17 cellular contexts compared by ENCODE assay signal in genomic region chr9:73118898-73119554, GRCh38. TPM values are rescaled to one million over a fixed set of nuclear protein-coding genes. Genes with fewer than 3 reads are reported as not detected.
DNase-seq lines count a peak whose midpoint lies in the region; ATAC-seq, FAIRE-seq and TF ChIP-seq lines count a peak whose summit lies in the region.
"Had no signal": no experiment of that assay in that cellular context is flagged by ENCODE, and none has a peak within 500 bp of the region (broad histone marks: within the 10 kb centered on the region; RNA-seq: fewer than 3 reads in every experiment).

No MANE protein-coding gene starts in this region.

- H3K36me3 Mint-ChIP-seq in activated CD4-positive, alpha-beta memory T cell treated with anti-CD3 and anti-CD28 coated beads, Interleukin-2, amount 10 ng/mL, durations not matched to agents 7 days and 5 days (ENCODE audit: low read depth): no peaks in the 10 kb centered on the region

- no peak overlapping the region for H3K4me3 Mint-ChIP-seq in activated CD4-positive, alpha-beta memory T cell treated with anti-CD3 and anti-CD28 coated beads, Interleukin-2, amount 10 ng/mL, durations not matched to agents 7 days and 5 days
- H3K4me3 Mint-ChIP-seq: activated CD4-positive, alpha-beta T cell treated with anti-CD3 and anti-CD28 coated beads, Interleukin-2, amount 10 ng/mL, durations not matched to agents 24 days and 14 days; central memory CD8-positive, alpha-beta T cell; neural crest cell; T-helper 1 cell treated with Interleukin-12 subunit alpha and Interleukin-12 subunit beta and Interleukin-4 antibody, amounts not matched to agents 30 μg/mL and 1 μg/mL, for 36 hours had no signal

- H3K4me2 ChIP-seq in mammary epithelial cell (ENCODE audit: insufficient read depth, low read depth, low read length): peak overlapping the region; percentile 43
- peak overlapping the region; percentile 52 for H3K4me2 ChIP-seq in keratinocyte (ENCODE audit: control insufficient read depth, extremely low read depth, insufficient read depth, low read depth, low read length)

- H4K20me1 ChIP-seq in mammary epithelial cell (ENCODE audit: insufficient read depth, low read length) (no peaks in the 10 kb centered on the region), keratinocyte (ENCODE audit: control insufficient read depth, extremely low read depth, insufficient read depth, low read length) (no peaks in the 10 kb centered on the region)

- TF ChIP-seq RAD21 in Ishikawa (IDR thresholded peaks at IDR 0.05; ENCODE audit: low read depth): no peak

- in situ Hi-C loops in mammary epithelial cell (cut with MboI; ENCODE audit: low sequenced_read_pairs in 2 of 2): no loop called here

- CTCF ChIA-PET in mammary epithelial cell (lab: Charles Lee; ENCODE audit: low non-redundant PET): interaction anchor here (0.7 kb wide), 1 partner anchor 63 kb away, joined by 5 read pairs; no protein-coding TSS in a partner anchor
- CTCF ChIA-PET in activated CD4-positive, alpha-beta memory T cell treated with anti-CD3 and anti-CD28 coated beads, Interleukin-2, amount 10 ng/mL, durations not matched to agents 7 days and 5 days (lab: Charles Lee): interaction anchor here (0.6 to 2.7 kb wide), 2 partner anchors 12 to 366 kb away, joined by 3 to 11 read pairs; no protein-coding TSS in a partner anchor

- H3K79me2 ChIP-seq in mammary epithelial cell (ENCODE audit: insufficient read depth, low read length): no peaks in the 10 kb centered on the region
- H3K79me2 ChIP-seq in keratinocyte (ENCODE audit: control insufficient read depth, insufficient read depth, low read length): no peaks in the 10 kb centered on the region

- H3K27me3 Mint-ChIP-seq in activated CD4-positive, alpha-beta memory T cell treated with anti-CD3 and anti-CD28 coated beads, Interleukin-2, amount 10 ng/mL, durations not matched to agents 7 days and 5 days: no peaks in the 10 kb centered on the region
- H3K27me3 Mint-ChIP-seq: activated CD4-positive, alpha-beta T cell treated with anti-CD3 and anti-CD28 coated beads, Interleukin-2, amount 10 ng/mL, durations not matched to agents 24 days and 14 days; central memory CD8-positive, alpha-beta T cell had no signal

- no peaks in the 10 kb centered on the region for H3K9me3 ChIP-seq in mammary epithelial cell (replicated peaks; ENCODE audit: insufficient read depth, low read length)
- H3K9me3 ChIP-seq in keratinocyte (ENCODE audit: control insufficient read depth, low read depth, low read length): no peaks in the 10 kb centered on the region
- H3K9me3 ChIP-seq: BE2C, esophagus muscularis mucosa, left ventricle myocardium inferior had no signal

- no peak overlapping the region for H2AFZ ChIP-seq in mammary epithelial cell (ENCODE audit: low read depth, low read length)
- H2AFZ ChIP-seq in keratinocyte (ENCODE audit: control insufficient read depth, low read length): no peak overlapping the region

- H3K9ac ChIP-seq in mammary epithelial cell (ENCODE audit: insufficient read depth, low read length): no peak overlapping the region
- H3K9ac ChIP-seq in keratinocyte (ENCODE audit: control insufficient read depth, extremely low read depth, insufficient read depth, low read length): peak overlapping the region; percentile 22

- no peak for TF ChIP-seq EP300 in Ishikawa (IDR thresholded peaks at IDR 0.05; ENCODE audit: borderline replicate concordance)

- H3K4me3 ChIP-seq in mammary epithelial cell (replicated peaks in 1 of 3; ENCODE audit: insufficient read depth in 1 of 3, low read depth in 2 of 3, low read length in 3 of 3) (no peak overlapping the region), keratinocyte (ENCODE audit: control insufficient read depth in 2 of 3, extremely low read depth in 1 of 3, insufficient read depth in 2 of 3, low read depth in 1 of 3, low read length in 3 of 3) (no peak overlapping the region)
- H3K4me3 ChIP-seq: esophagus muscularis mucosa, left ventricle myocardium inferior had no signal

- no peaks in the 10 kb centered on the region for H3K36me3 ChIP-seq in mammary epithelial cell (ENCODE audit: insufficient read depth, low read length)
- no peaks in the 10 kb centered on the region for H3K36me3 ChIP-seq in keratinocyte (ENCODE audit: control insufficient read depth in 2 of 2, extremely low read depth in 1 of 2, insufficient read depth in 2 of 2, low read length in 2 of 2)
- H3K36me3 ChIP-seq: BE2C, esophagus muscularis mucosa, left ventricle myocardium inferior had no signal

- H3K4me1 ChIP-seq in mammary epithelial cell (ENCODE audit: insufficient read depth, low read length): peaks cover 17% of the 10 kb centered on the region
- H3K4me1 ChIP-seq in keratinocyte (ENCODE audit: control insufficient read depth, extremely low read depth, insufficient read depth, low read length): peaks cover 19% of the 10 kb centered on the region
- H3K4me1 ChIP-seq: BE2C, left ventricle myocardium inferior had no signal

- H3K9me1 ChIP-seq in keratinocyte (ENCODE audit: control insufficient read depth, extremely low read depth, insufficient read depth, low read length): no peaks in the 10 kb centered on the region

- peaks cover 33% of the 10 kb centered on the region for H3K4me1 Mint-ChIP-seq in activated CD4-positive, alpha-beta memory T cell treated with anti-CD3 and anti-CD28 coated beads, Interleukin-2, amount 10 ng/mL, durations not matched to agents 7 days and 5 days
- H3K4me1 Mint-ChIP-seq: neural crest cell had no signal

- H3K27ac Mint-ChIP-seq in activated CD4-positive, alpha-beta memory T cell treated with anti-CD3 and anti-CD28 coated beads, Interleukin-2, amount 10 ng/mL, durations not matched to agents 7 days and 5 days: no peak overlapping the region
- H3K27ac Mint-ChIP-seq: activated CD4-positive, alpha-beta T cell treated with anti-CD3 and anti-CD28 coated beads, Interleukin-2, amount 10 ng/mL, durations not matched to agents 24 days and 14 days; activated T-helper 2 cell treated with anti-CD3 and anti-CD28 coated beads, Interferon-gamma antibody, Interleukin-2, Interleukin-4, amounts not matched to agents 10 μg/mL and 5 μg/mL and 100 μg/mL, durations not matched to agents 14 hours and 24 hours and 36 hours; T-helper 1 cell treated with Interleukin-12 subunit alpha and Interleukin-12 subunit beta and Interleukin-4 antibody, amounts not matched to agents 30 μg/mL and 1 μg/mL, for 36 hours had no signal

- H3K9me3 Mint-ChIP-seq in activated CD4-positive, alpha-beta memory T cell treated with anti-CD3 and anti-CD28 coated beads, Interleukin-2, amount 10 ng/mL, durations not matched to agents 7 days and 5 days: no peaks in the 10 kb centered on the region
- H3K9me3 Mint-ChIP-seq: activated T-helper 2 cell treated with anti-CD3 and anti-CD28 coated beads, Interferon-gamma antibody, Interleukin-2, Interleukin-4, amounts not matched to agents 10 μg/mL and 5 μg/mL and 100 μg/mL, durations not matched to agents 14 hours and 24 hours and 36 hours; central memory CD8-positive, alpha-beta T cell; neural crest cell; T-helper 1 cell treated with Interleukin-12 subunit alpha and Interleukin-12 subunit beta and Interleukin-4 antibody, amounts not matched to agents 30 μg/mL and 1 μg/mL, for 36 hours had no signal

- DNase-seq in AG09319 (ENCODE audit: extremely low read depth, low read depth) (peak; percentile 41), mammary epithelial cell (peak; percentile 95), keratinocyte (ENCODE audit: low read depth, low spot score) (peak; percentile 80), iPS-NIHi11 (ENCODE audit: low spot score) (no peak)
- DNase-seq in activated CD4-positive, alpha-beta memory T cell treated with anti-CD3 and anti-CD28 coated beads, Interleukin-2, amount 10 ng/mL, durations not matched to agents 7 days and 5 days: no peak
- DNase-seq in activated CD4-positive, alpha-beta T cell treated with anti-CD3 and anti-CD28 coated beads, Interleukin-2, amount 50 U/mL, for 1 hour: no peak
- DNase-seq: activated CD4-positive, alpha-beta T cell treated with anti-CD3 and anti-CD28 coated beads, Interleukin-2, amount 10 ng/mL, durations not matched to agents 24 days and 14 days; BE2C; left ventricle myocardium inferior; NCI-H2107 had no signal

- POLR2A ChIA-PET in activated CD4-positive, alpha-beta memory T cell treated with anti-CD3 and anti-CD28 coated beads, Interleukin-2, amount 10 ng/mL, durations not matched to agents 7 days and 5 days (lab: Charles Lee): no interaction called here

- WGBS in mammary epithelial cell (ENCODE audit: low coverage, missing lambda C conversion rate): 25% methylated on average over 4 of the region's 4 CpGs

- peak overlapping the region; percentile 91 for H3K27ac ChIP-seq in mammary epithelial cell (ENCODE audit: insufficient read depth, low read depth, low read length)
- H3K27ac ChIP-seq in keratinocyte (ENCODE audit: control insufficient read depth, insufficient read depth, low read length): peak overlapping the region; percentile 87
- H3K27ac ChIP-seq: esophagus muscularis mucosa, left ventricle myocardium inferior had no signal

- BruUV-seq in mammary epithelial cell (replicated peaks; lab: Mats Ljungman, UMichigan): TSS peak; percentile 33

- intact Hi-C loops in mammary epithelial cell (cut with micrococcal nuclease): loop anchor here (1.0 kb wide), 2 partner anchors 13 to 32 kb away; partner anchors contain the start of gene ANXA1

- no peak for TF ChIP-seq CTCF in AG09319 (IDR thresholded peaks at IDR 0.05; ENCODE audit: low read depth, low read length)
- TF ChIP-seq CTCF in mammary epithelial cell (conservative IDR thresholded peaks at IDR 0.05 in 1 of 2, IDR thresholded peaks at IDR 0.05 in 1 of 2; ENCODE audit: extremely low read depth in 1 of 2, insufficient read depth in 1 of 2, low read depth in 1 of 2, low read length in 2 of 2): no peak
- no peak for TF ChIP-seq CTCF in keratinocyte (optimal IDR thresholded peaks at IDR 0.05 in 1 of 3, IDR thresholded peaks at IDR 0.05 in 1 of 3, conservative IDR thresholded peaks at IDR 0.05 in 1 of 3; ENCODE audit: extremely low read depth in 1 of 3, insufficient read depth in 2 of 3, low read length in 3 of 3)

- dilution Hi-C loops in mammary epithelial cell (cut with HindIII; ENCODE audit: low sequenced_read_pairs) (loop anchor here (5.0 kb wide), 1 partner anchor 58 kb away; no protein-coding TSS in a partner anchor), keratinocyte (cut with MboI; ENCODE audit: extremely low pct_ligation_motif_present, low sequenced_read_pairs) (no loop called here)

- no peak for ATAC-seq in GM18517 (IDR thresholded peaks at IDR 0.05; ENCODE audit: unreplicated experiment)

- H3K27me3 ChIP-seq in mammary epithelial cell (ENCODE audit: insufficient read depth, low read length): no peaks in the 10 kb centered on the region
- no peaks in the 10 kb centered on the region for H3K27me3 ChIP-seq in keratinocyte (ENCODE audit: control insufficient read depth, extremely low read depth, insufficient read depth, low read length)
- H3K27me3 ChIP-seq: BE2C, esophagus muscularis mucosa had no signal

- peak; percentile 76 for FAIRE-seq in keratinocyte (lab: Jason Lieb, UNC)

RNA-seq across cellular contexts. Expression of gene ANXA1, which starts 32.6 kb away (rescaled TPM):
- 100 to 1,000 TPM; 461 to 672 TPM for total RNA-seq in mammary epithelial cell
- 564 TPM for polyA plus RNA-seq in mammary epithelial cell
- polyA minus RNA-seq in mammary epithelial cell: 268 TPM
- 972 to 1,449 TPM (median 1,028 TPM) in 3 replicates for polyA plus RNA-seq in keratinocyte
- 1,388 TPM for polyA plus RNA-seq in keratinocyte (2011; ENCODE audit: low read depth)
- polyA plus RNA-seq in keratinocyte (2011; cell fraction: cytosol; rRNA removed): 750 and 1,475 TPM in 2 replicates
- polyA plus RNA-seq in keratinocyte (2011; cell fraction: nucleus; rRNA removed): 1,170 and 1,541 TPM in 2 replicates
- polyA plus RNA-seq in keratinocyte (2012; ENCODE audit: low replicate concordance): 740 and 1,721 TPM in 2 replicates
- 121 to 703 TPM (median 426 TPM) in 3 replicates for polyA minus RNA-seq in keratinocyte
- polyA minus RNA-seq in keratinocyte (2011; cell fraction: cytosol; rRNA and poly(A)+ RNA removed): 323 TPM
- 533 and 965 TPM in 2 replicates for polyA minus RNA-seq in keratinocyte (2011; cell fraction: nucleus; rRNA and poly(A)+ RNA removed)
- 100 to 1,000 TPM; 204 TPM for total RNA-seq in activated CD4-positive, alpha-beta memory T cell treated with anti-CD3 and anti-CD28 coated beads, Interleukin-2, amount 10 ng/mL, durations not matched to agents 7 days and 5 days

Comparison
In these comparisons a context has a peak if more than half of its experiments do, and no peak if none do; other contexts are left out.
1. DNase-seq: peak in AG09319 (single experiment), mammary epithelial cell (single experiment) and keratinocyte (single experiment); none in activated CD4-positive, alpha-beta memory T cell treated with anti-CD3 and anti-CD28 coated beads, Interleukin-2, amount 10 ng/mL, durations not matched to agents 7 days and 5 days (single experiment), activated CD4-positive, alpha-beta T cell treated with anti-CD3 and anti-CD28 coated beads, Interleukin-2, amount 50 U/mL, for 1 hour (single experiment) and iPS-NIHi11 (single experiment).